12 cellular contexts compared by ENCODE assay signal in the genomic region with DNA sequence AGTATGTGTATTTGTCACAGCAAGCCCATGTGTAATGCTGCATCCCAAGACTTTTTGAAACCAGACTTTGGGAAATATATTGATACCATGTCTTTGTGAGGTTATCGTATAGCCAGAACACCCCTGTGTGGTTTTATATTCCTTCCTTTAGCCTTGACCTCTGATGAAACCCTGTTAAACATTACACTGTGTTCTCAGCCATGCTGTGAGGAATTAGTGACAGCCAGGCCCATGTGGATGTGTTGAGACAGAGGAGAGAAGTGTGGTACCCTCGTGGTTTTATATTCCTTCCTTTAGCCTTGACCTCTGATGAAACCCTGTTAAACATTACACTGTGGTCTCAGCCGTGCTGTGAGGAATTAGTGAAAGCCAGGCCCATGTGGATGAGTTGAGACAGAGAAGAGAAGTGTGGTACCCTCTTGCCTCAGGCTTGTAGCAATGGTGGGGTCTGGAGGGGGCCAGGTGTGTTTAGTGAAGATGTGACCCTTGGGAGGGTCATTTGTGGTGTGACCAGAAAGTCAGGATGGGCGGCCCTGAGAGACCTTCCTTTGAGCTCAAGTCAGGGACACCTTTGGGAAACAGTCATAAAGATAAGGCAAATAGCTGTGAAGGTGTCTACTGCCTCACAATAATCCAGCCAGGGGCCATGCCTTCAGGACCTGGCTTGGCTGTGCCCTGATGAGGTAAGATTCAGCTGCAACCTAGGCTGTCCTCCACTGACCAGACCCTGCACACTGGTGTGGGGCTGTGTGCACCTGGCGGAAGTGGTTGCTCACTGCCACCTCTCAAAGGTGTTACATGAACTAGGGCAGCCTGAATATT.
DNase-seq lines count a peak whose midpoint lies in the region; ATAC-seq and TF ChIP-seq lines count a peak whose summit lies in the region.
"Had no signal": no experiment of that assay in that cellular context is flagged by ENCODE, and none has a peak within 500 bp of the region (broad histone marks: within the 10 kb centered on the region; RNA-seq: fewer than 3 reads in every experiment).

No MANE protein-coding gene starts in this region.

- no peaks in the 10 kb centered on the region for H3K36me3 ChIP-seq in upper lobe of left lung
- no peaks in the 10 kb centered on the region for H3K36me3 ChIP-seq in WERI-Rb-1

- H3K9me3 ChIP-seq in upper lobe of left lung (no peaks in the 10 kb centered on the region), WERI-Rb-1 (ENCODE audit: severe bottlenecking) (no peaks in the 10 kb centered on the region)

- no peak for TF ChIP-seq EP300 in upper lobe of left lung (IDR thresholded peaks at IDR 0.05)

- TF ChIP-seq CTCF in upper lobe of left lung (IDR thresholded peaks at IDR 0.05) = no peak
- no peak for TF ChIP-seq CTCF in WERI-Rb-1 (IDR thresholded peaks at IDR 0.05; ENCODE audit: low read depth, low read length)

- no peaks in the 10 kb centered on the region for H3K27me3 Mint-ChIP-seq in activated T-helper 1 cell treated with anti-CD3 and anti-CD28 coated beads, Interleukin-12 subunit alpha, Interleukin-12 subunit beta, Interleukin-2, Interleukin-4 antibody, amounts not matched to agents 30 ng/mL and 10 ng/mL and 1 ng/mL, durations not matched to agents 14 hours and 24 hours and 36 hours (ENCODE audit: insufficient read depth)

- TF ChIP-seq POLR2A in upper lobe of left lung (IDR thresholded peaks at IDR 0.05) = no peak

- H3K36me3 Mint-ChIP-seq in activated T-helper 1 cell treated with anti-CD3 and anti-CD28 coated beads, Interleukin-12 subunit alpha, Interleukin-12 subunit beta, Interleukin-2, Interleukin-4 antibody, amounts not matched to agents 30 ng/mL and 10 ng/mL and 1 ng/mL, durations not matched to agents 14 hours and 24 hours and 36 hours (ENCODE audit: low read depth) = peaks cover 15% of the 10 kb centered on the region

- H3K27ac ChIP-seq in upper lobe of left lung = no peak overlapping the region
- no peak overlapping the region for H3K27ac ChIP-seq in WERI-Rb-1

- ATAC-seq in HG03066 (IDR thresholded peaks at IDR 0.05; ENCODE audit: low read depth, unreplicated experiment) (peak; percentile 61), upper lobe of left lung (ENCODE audit: low FRiP score in 2 of 2) (peak; percentile 21 to 64)
- ATAC-seq: right cardiac atrium had no signal

- no peak overlapping the region for H3K4me3 ChIP-seq in upper lobe of left lung
- H3K4me3 ChIP-seq in WERI-Rb-1 (ENCODE audit: low read depth, low read length) = no peak overlapping the region

- 57 to 61% methylated on average over 5 of the region's 5 CpGs for WGBS in upper lobe of left lung, 2 donors

- peaks cover 38% of the 10 kb centered on the region for H3K4me1 Mint-ChIP-seq in activated T-helper 1 cell treated with anti-CD3 and anti-CD28 coated beads, Interleukin-12 subunit alpha, Interleukin-12 subunit beta, Interleukin-2, Interleukin-4 antibody, amounts not matched to agents 30 ng/mL and 10 ng/mL and 1 ng/mL, durations not matched to agents 14 hours and 24 hours and 36 hours (ENCODE audit: low read depth)

- H3K4me3 Mint-ChIP-seq in activated T-helper 1 cell treated with anti-CD3 and anti-CD28 coated beads, Interleukin-12 subunit alpha, Interleukin-12 subunit beta, Interleukin-2, Interleukin-4 antibody, amounts not matched to agents 30 ng/mL and 10 ng/mL and 1 ng/mL, durations not matched to agents 14 hours and 24 hours and 36 hours = no peak overlapping the region

- DNase-seq in NK-92 treated with Interleukin-12 subunit alpha and Interleukin-12 subunit beta, amount 100 ng/mL, for 24 hours (lab: John Stamatoyannopoulos, UW) = peak; percentile 75
- DNase-seq in NK-92 (lab: John Stamatoyannopoulos, UW; ENCODE audit: unreplicated experiment) (no peak), upper lobe of left lung (no peak), WERI-Rb-1 (no peak), NCI-H446 (lab: John Stamatoyannopoulos, UW) (no peak), COLO829 (ENCODE audit: low spot score) (no peak)
- no peak for DNase-seq in activated T-helper 1 cell treated with anti-CD3 and anti-CD28 coated beads, Interleukin-12 subunit alpha, Interleukin-12 subunit beta, Interleukin-2, Interleukin-4 antibody, amounts not matched to agents 30 ng/mL and 10 ng/mL and 1 ng/mL, durations not matched to agents 14 hours and 24 hours and 36 hours (ENCODE audit: low spot score)
- DNase-seq: activated CD4-positive, alpha-beta T cell treated with anti-CD3 and anti-CD28 coated beads, Interleukin-2, amount 50 U/mL, for 48 hours; activated naive CD4-positive, alpha-beta T cell treated with anti-CD3 and anti-CD28 coated beads, Interleukin-2, amount 50 U/mL, for 16 hours; NCI-H510A treated with DMSO at 0.1 percent for 48 hours had no signal

- intact Hi-C loops in activated T-helper 1 cell treated with anti-CD3 and anti-CD28 coated beads, Interleukin-12 subunit alpha, Interleukin-12 subunit beta, Interleukin-2, Interleukin-4 antibody, amounts not matched to agents 30 ng/mL and 10 ng/mL and 1 ng/mL, durations not matched to agents 14 hours and 24 hours and 36 hours (cut with micrococcal nuclease) = no loop called here

- H3K27me3 ChIP-seq in upper lobe of left lung (no peaks in the 10 kb centered on the region), WERI-Rb-1 (ENCODE audit: insufficient read depth, low read depth, severe bottlenecking) (no peaks in the 10 kb centered on the region)

- H3K9me3 Mint-ChIP-seq in activated T-helper 1 cell treated with anti-CD3 and anti-CD28 coated beads, Interleukin-12 subunit alpha, Interleukin-12 subunit beta, Interleukin-2, Interleukin-4 antibody, amounts not matched to agents 30 ng/mL and 10 ng/mL and 1 ng/mL, durations not matched to agents 14 hours and 24 hours and 36 hours = no peaks in the 10 kb centered on the region

- no peaks in the 10 kb centered on the region for H3K4me1 ChIP-seq in upper lobe of left lung

- peak overlapping the region; percentile 61 for H3K27ac Mint-ChIP-seq in activated T-helper 1 cell treated with anti-CD3 and anti-CD28 coated beads, Interleukin-12 subunit alpha, Interleukin-12 subunit beta, Interleukin-2, Interleukin-4 antibody, amounts not matched to agents 30 ng/mL and 10 ng/mL and 1 ng/mL, durations not matched to agents 14 hours and 24 hours and 36 hours
